8 cellular contexts compared by ENCODE assay signal in the genomic region with DNA sequence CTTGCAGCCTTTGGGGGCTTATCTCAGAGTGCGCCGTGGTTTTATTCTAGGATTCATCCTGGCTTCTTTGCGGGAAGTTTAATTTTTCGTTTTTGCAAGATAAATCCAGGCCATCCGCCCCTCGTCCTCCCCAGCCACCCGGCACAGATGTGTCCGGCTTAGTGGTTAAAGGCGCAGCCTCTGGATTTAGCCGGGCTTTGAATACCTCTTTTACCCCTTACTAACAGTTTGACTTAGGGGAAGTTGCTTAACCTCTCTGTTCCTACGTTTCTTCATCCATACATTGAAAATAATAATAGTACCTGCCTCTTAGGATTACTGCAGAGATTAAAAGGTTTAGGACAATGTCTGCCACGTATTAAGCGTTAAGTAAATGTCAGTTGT. TPM values are rescaled to one million over a fixed set of nuclear protein-coding genes. Genes with fewer than 3 reads are reported as not detected.
DNase-seq lines count a peak whose midpoint lies in the region; ATAC-seq and TF ChIP-seq lines count a peak whose summit lies in the region.

No MANE protein-coding gene starts in this region.

- no peaks in the 10 kb centered on the region for H3K9me3 Mint-ChIP-seq in naive B cell

- no peaks in the 10 kb centered on the region for H3K27me3 Mint-ChIP-seq in naive B cell

- H3K4me1 Mint-ChIP-seq in naive B cell: peaks cover 7 to 18% (median 8%) of the 10 kb centered on the region in 3 donors

- ATAC-seq in HG03342 (IDR thresholded peaks at IDR 0.05; ENCODE audit: unreplicated experiment): peak; percentile 18
- ATAC-seq in naive B cell (ENCODE audit: low read depth in 2 of 2): no peak
- no peak for ATAC-seq in HG03521 (IDR thresholded peaks at IDR 0.05; ENCODE audit: unreplicated experiment)

- no peaks in the 10 kb centered on the region for H3K36me3 Mint-ChIP-seq in naive B cell

- DNase-seq in AG09309 (ENCODE audit: low read depth): no peak
- no peak for DNase-seq in GM12864 (ENCODE audit: low read depth)
- peak; percentile 80 for DNase-seq in SKM-1 (lab: John Stamatoyannopoulos, UW; ENCODE audit: unreplicated experiment)
- DNase-seq in epithelial cell of esophagus (ENCODE audit: low read depth): peak; percentile 32
- no peak for DNase-seq in naive B cell
- no peak for DNase-seq in NCI-H345 treated with DMSO at 0.1 percent for 48 hours (lab: John Stamatoyannopoulos, UW; ENCODE audit: unreplicated experiment)

- TF ChIP-seq CTCF in AG09309 (IDR thresholded peaks at IDR 0.05; ENCODE audit: control insufficient read depth, insufficient read depth, low read depth, low read length, missing control alignments) (no peak), GM12864 (IDR thresholded peaks at IDR 0.05; ENCODE audit: low read depth, low read length, missing control alignments) (no peak), epithelial cell of esophagus (IDR thresholded peaks at IDR 0.05; ENCODE audit: insufficient read depth, low read depth, low read length, missing control alignments) (no peak)

- peak overlapping the region in 3 of 6 donors; percentile 11 to 90 (median 63) for H3K27ac Mint-ChIP-seq in naive B cell

- H3K4me3 ChIP-seq in AG09309 (ENCODE audit: control insufficient read depth, low read depth, low read length) (peak overlapping the region; percentile 74), GM12864 (ENCODE audit: low read depth, low read length) (peak overlapping the region; percentile 89), epithelial cell of esophagus (ENCODE audit: low read length) (peak overlapping the region; percentile 87)

- peak overlapping the region; percentile 88 to 100 (median 97) for H3K4me3 Mint-ChIP-seq in naive B cell

RNA-seq across cellular contexts. Expression of a gene that starts 0.7 kb away (rescaled TPM):
- polyA plus RNA-seq in naive B cell (ENCODE audit: low read depth in 6 of 6): 1 to 10 TPM; 1.2 to 8.5 (median 2.1) TPM

RNA-seq across cellular contexts. Expression of a gene that starts 40.3 kb away (rescaled TPM):
- polyA plus RNA-seq in naive B cell (ENCODE audit: low read depth in 6 of 6): 10 to 100 TPM in 1 of 6 donors, 1 to 10 TPM in 5; 2.2 to 10.1 (median 5.0) TPM

Comparison
In these comparisons a context has a peak if more than half of its experiments do, and no peak if none do; other contexts are left out.
1. DNase-seq: peak in SKM-1 (single experiment) and epithelial cell of esophagus (single experiment); none in AG09309 (single experiment), GM12864 (single experiment), naive B cell (single experiment) and NCI-H345 treated with DMSO at 0.1 percent for 48 hours (single experiment).
2. Peak in every context shown above with its lines, with median percentiles within 50 percentile points of each other: H3K4me3 ChIP-seq.